ENCODE assay signal across 8 cellular contexts in genomic region chr5:6250121-6250520, GRCh38.
"Had no signal": no experiment of that assay in that cellular context is flagged by ENCODE, and none has a peak within 500 bp of the region (broad histone marks: within the 10 kb centered on the region; RNA-seq: fewer than 3 reads in every experiment).

No MANE protein-coding gene starts in this region.

- H3K9ac ChIP-seq: GM23248 had no signal

- H3K27ac ChIP-seq: GM23248 had no signal

- H2AFZ ChIP-seq: GM23248 had no signal

- H3K4me3 ChIP-seq: GM23248, K562 had no signal

- DNase-seq: GM23248, GOT3, H7, HCEC 1CT, IMR-90, KG1 had no signal

- FAIRE-seq: HTR-8/SVneo, K562 had no signal
